14 cellular contexts compared by ENCODE assay signal in the genomic region with DNA sequence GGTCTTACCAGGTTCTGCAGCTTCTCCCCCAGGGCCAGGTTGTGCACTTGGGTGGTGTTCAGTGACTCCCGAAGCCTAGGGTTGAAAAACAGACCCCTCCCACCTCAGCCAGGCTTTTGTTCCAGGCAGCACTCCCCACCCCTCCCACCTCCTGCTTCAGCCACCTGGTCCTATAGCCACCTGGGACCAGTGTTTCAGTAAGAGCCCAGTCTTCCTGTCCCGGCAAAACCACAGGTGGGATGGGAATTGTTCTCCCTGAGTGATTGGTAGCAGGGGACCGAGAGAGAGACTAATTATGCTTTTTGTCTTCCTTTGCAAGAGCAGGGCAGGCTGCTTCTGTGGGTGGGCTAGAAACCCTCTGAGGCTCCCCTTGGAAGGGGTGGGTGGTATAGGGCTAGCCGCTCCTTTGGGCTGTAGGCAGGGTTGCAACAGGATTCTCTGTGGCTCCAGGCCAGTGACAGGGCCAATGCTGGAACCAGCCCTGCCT. TPM values are rescaled to one million over a fixed set of nuclear protein-coding genes. Genes with fewer than 3 reads are reported as not detected.
A peak's percentile ranks its signal among the peaks of the same experiment; 100 is the strongest.
DNase-seq lines count a peak whose midpoint lies in the region; ATAC-seq, FAIRE-seq and TF ChIP-seq lines count a peak whose summit lies in the region.
"Had no signal": no experiment of that assay in that cellular context is flagged by ENCODE, and none has a peak within 500 bp of the region (broad histone marks: within the 10 kb centered on the region; RNA-seq: fewer than 3 reads in every experiment).

No MANE protein-coding gene starts in this region.

- DNase-seq in GM12892 (ENCODE audit: insufficient read length) (no peak), NCI-H2107 treated with DMSO at 0.1 percent for 48 hours (lab: John Stamatoyannopoulos, UW; ENCODE audit: unreplicated experiment) (peak; percentile 95), iPS DF 19.7 (ENCODE audit: low read depth, low spot score) (peak; percentile 38), NCI-H446 (lab: John Stamatoyannopoulos, UW) (no peak), aorta (no peak)
- DNase-seq: activated naive CD4-positive, alpha-beta T cell; body of pancreas; MM.1S; nephron progenitor cell; stimulated activated CD4-positive, alpha-beta T cell treated with anti-CD3 and anti-CD28 coated beads, Interleukin-4, amount 100 ng/mL, for 24 hours had no signal

- no peak for TF ChIP-seq POLR2A in GM12892 (IDR thresholded peaks at IDR 0.05; ENCODE audit: low read depth, low read length)

- WGBS in aorta, 2 donors: 79 to 84% methylated on average over 3 to 4 of the region's 4 CpGs

- no peak overlapping the region for H3K4me3 ChIP-seq in aorta (ENCODE audit: low read length in 2 of 2)
- H3K4me3 ChIP-seq: body of pancreas, lung, SJSA1 had no signal

- intact Hi-C loops in aorta (cut with DNase I): no loop called here

- H3K4me1 ChIP-seq in aorta (ENCODE audit: control insufficient read depth in 1 of 2, insufficient read depth in 2 of 2, low read length in 2 of 2): no peaks in the 10 kb centered on the region
- H3K4me1 ChIP-seq: body of pancreas, SJSA1 had no signal

- no peaks in the 10 kb centered on the region for H3K36me3 ChIP-seq in aorta (ENCODE audit: control insufficient read depth in 1 of 2, insufficient read depth in 2 of 2, low read length in 1 of 2)
- H3K36me3 ChIP-seq: SJSA1 had no signal

- no peaks in the 10 kb centered on the region for H3K9me3 ChIP-seq in aorta (ENCODE audit: control insufficient read depth, low read length)
- H3K9me3 ChIP-seq: body of pancreas, SJSA1 had no signal

- no peaks in the 10 kb centered on the region for H3K27me3 ChIP-seq in aorta (ENCODE audit: control insufficient read depth in 1 of 2, insufficient read depth in 2 of 2, low read length in 1 of 2)
- H3K27me3 ChIP-seq: body of pancreas, SJSA1 had no signal

- ATAC-seq in aorta (ENCODE audit: low FRiP score): no peak
- no peak for ATAC-seq in GM19023 (IDR thresholded peaks at IDR 0.05; ENCODE audit: unreplicated experiment)
- ATAC-seq: body of pancreas; stimulated activated memory B cell treated with anti-CD40 and anti-IgM and Interleukin-4, amounts not matched to agents 10 μg/mL and 1 μg/mL and 100 μg/mL, for 72 hours had no signal

- no peak overlapping the region for H3K27ac ChIP-seq in aorta (ENCODE audit: low read depth in 1 of 2, low read length in 2 of 2)
- H3K27ac ChIP-seq: body of pancreas, SJSA1 had no signal

- peak; percentile 14 for FAIRE-seq in GM12892 (lab: Jason Lieb, UNC)

RNA-seq across cellular contexts. Expression of a gene that starts 8.5 kb away (rescaled TPM):
- polyA plus RNA-seq in GM12892 (2012; ENCODE audit: missing spikeins): 10.5 TPM
- 10 to 100 TPM; 14.1 to 29.4 TPM for total RNA-seq in aorta
- polyA plus RNA-seq in aorta: 10 to 100 TPM; 25.8 to 45.9 TPM
- total RNA-seq: SJSA1 had no signal

RNA-seq across cellular contexts. Expression of a gene that starts 17.0 kb away (rescaled TPM):
- 36.0 TPM for polyA plus RNA-seq in GM12892 (2012; ENCODE audit: missing spikeins)
- 1 to 10 TPM in 1 of 2 donors, under 1 TPM in 1; 0.81 to 1.0 TPM for total RNA-seq in aorta
- 1 to 10 TPM in 1 of 2 donors, under 1 TPM in 1; 1.00 to 2.5 TPM for polyA plus RNA-seq in aorta

RNA-seq across cellular contexts. Expression of a gene that starts 17.2 kb away (rescaled TPM):
- 19.8 TPM for polyA plus RNA-seq in GM12892 (2012; ENCODE audit: missing spikeins)
- 10 to 100 TPM; 31.5 to 35.0 TPM for total RNA-seq in aorta
- polyA plus RNA-seq in aorta: 10 to 100 TPM; 24.9 to 69.9 TPM

RNA-seq across cellular contexts. Expression of a gene that starts 25.8 kb away (rescaled TPM):
- polyA plus RNA-seq in GM12892 (2012; ENCODE audit: missing spikeins): 5.1 TPM
- total RNA-seq in aorta: 1 to 10 TPM; 3.6 to 4.9 TPM
- 1 to 10 TPM; 5.4 to 7.5 TPM for polyA plus RNA-seq in aorta

RNA-seq across cellular contexts. Expression of a gene that starts 29.2 kb away (rescaled TPM):
- 52.3 TPM for polyA plus RNA-seq in GM12892 (2012; ENCODE audit: missing spikeins)
- 100 to 1,000 TPM; 101 to 121 TPM for total RNA-seq in aorta
- polyA plus RNA-seq in aorta: 100 to 1,000 TPM in 1 of 2 donors, 10 to 100 TPM in 1; 73.0 to 191 TPM

Comparison
In these comparisons a context has a peak if more than half of its experiments do, and no peak if none do; other contexts are left out.
1. DNase-seq: peak in NCI-H2107 treated with DMSO at 0.1 percent for 48 hours (single experiment) and iPS DF 19.7 (single experiment); none in GM12892 (single experiment), NCI-H446 (0 of 2) and aorta (0 of 2).